In the genomic region with DNA sequence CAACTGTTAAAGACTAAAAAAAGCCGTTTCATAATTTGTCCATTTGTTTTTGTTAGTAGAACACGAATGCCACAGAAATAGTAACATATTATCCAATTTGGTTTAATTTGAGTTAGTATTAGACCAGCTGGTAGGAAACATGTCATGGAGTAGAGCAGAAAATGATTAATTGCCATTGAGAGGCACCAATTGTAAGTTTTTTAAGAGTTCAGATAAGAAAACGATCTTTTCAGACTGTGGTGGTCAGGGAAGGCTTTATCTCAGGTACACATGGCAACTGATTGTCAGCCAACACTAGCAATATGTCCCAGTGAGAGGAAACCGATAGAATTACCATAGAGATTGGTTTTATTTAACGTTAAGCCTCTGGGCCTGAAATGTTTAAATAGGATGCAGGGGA, we compare ENCODE assay signal across 24 cellular contexts.
"Had no signal": no experiment of that assay in that cellular context is flagged by ENCODE, and none has a peak within 500 bp of the region (broad histone marks: within the 10 kb centered on the region; RNA-seq: fewer than 3 reads in every experiment).

No MANE protein-coding gene starts in this region.

- H3K27me3 ChIP-seq: cardiac muscle cell, colonic mucosa, right lobe of liver, upper lobe of left lung, vagina had no signal

- H3K4me3 ChIP-seq: cardiac muscle cell, colonic mucosa, right lobe of liver, upper lobe of left lung, vagina had no signal

- DNase-seq: activated CD4-positive, alpha-beta T cell treated with anti-CD3 and anti-CD28 coated beads for 4 hours; activated CD4-positive, alpha-beta T cell treated with anti-CD3 and anti-CD28 coated beads, Interleukin-2, amount 50 U/mL, for 48 hours; activated CD8-positive, alpha-beta memory T cell treated with anti-CD3 and anti-CD28 coated beads for 24 hours; activated effector memory CD4-positive, alpha-beta T cell treated with Interleukin-2 at 50 U/mL for 16 hours; activated naive CD4-positive, alpha-beta T cell treated with Interleukin-2 at 50 U/mL for 16 hours; anterior cingulate cortex; cerebellar nuclear complex; colonic mucosa; effector CD8-positive, alpha-beta T cell; left ventricle myocardium superior; midbrain; naive thymus-derived CD4-positive, alpha-beta T cell; nucleus accumbens; right lobe of liver; stimulated activated CD4-positive, alpha-beta T cell treated with anti-CD3 and anti-CD28 coated beads, Interleukin-12 subunit alpha, Interleukin-12 subunit beta, amount 100 ng/mL, for 4 hours; stimulated activated CD4-positive, alpha-beta T cell treated with anti-CD3 and anti-CD28 coated beads, Interleukin-4, amount 100 ng/mL, for 1 hour; T-helper 2 cell; upper lobe of left lung had no signal

- ATAC-seq: left ventricle myocardium superior; naive thymus-derived CD4-positive, alpha-beta T cell; right lobe of liver had no signal

- H3K27ac ChIP-seq: cardiac muscle cell, colonic mucosa, right lobe of liver, upper lobe of left lung, vagina, VCaP had no signal

- H3K36me3 ChIP-seq: cardiac muscle cell, colonic mucosa, right lobe of liver, upper lobe of left lung, vagina had no signal

- FAIRE-seq: endometrium, frontal cortex, islet of Langerhans had no signal

- H3K4me1 ChIP-seq: colonic mucosa, right lobe of liver, upper lobe of left lung, vagina had no signal

- H3K9me3 ChIP-seq: colonic mucosa, right lobe of liver, upper lobe of left lung, vagina had no signal
